In the genomic region with DNA sequence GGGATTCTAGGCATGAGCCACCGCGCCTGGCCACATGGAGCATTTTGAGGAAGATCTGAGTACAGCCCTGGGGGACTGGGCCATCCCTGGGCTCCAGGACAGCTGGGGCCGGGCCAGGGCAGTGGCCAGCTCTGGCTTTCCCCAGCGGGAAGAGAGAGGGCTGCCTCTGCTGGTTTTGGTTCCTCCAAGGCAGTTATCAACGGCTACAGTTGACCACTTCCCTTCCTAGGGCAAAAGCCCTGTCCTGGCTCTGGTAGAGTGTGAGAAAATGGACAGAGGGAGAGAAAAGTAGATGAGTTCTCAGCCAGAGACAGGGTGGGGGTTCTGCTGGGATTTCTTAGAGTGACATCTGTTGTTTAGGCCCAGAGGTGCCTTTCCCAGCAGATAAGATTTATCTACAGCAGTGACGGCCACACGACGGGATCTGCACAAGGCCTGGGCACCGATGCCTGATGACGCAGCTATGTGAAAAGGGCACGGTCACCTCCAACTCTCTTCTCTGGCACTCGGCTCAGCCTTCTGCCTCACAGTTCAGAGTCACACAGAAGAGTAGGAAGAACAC, we compare ENCODE assay signal across 11 cellular contexts. TPM values are rescaled to one million over a fixed set of nuclear protein-coding genes. Genes with fewer than 3 reads are reported as not detected.
A peak's percentile ranks its signal among the peaks of the same experiment; 100 is the strongest.
DNase-seq lines count a peak whose midpoint lies in the region; ATAC-seq and TF ChIP-seq lines count a peak whose summit lies in the region.
"Had no signal": no experiment of that assay in that cellular context is flagged by ENCODE, and none has a peak within 500 bp of the region (broad histone marks: within the 10 kb centered on the region; RNA-seq: fewer than 3 reads in every experiment).

No MANE protein-coding gene starts in this region.

- peaks cover 10% of the 10 kb centered on the region for H3K27me3 Mint-ChIP-seq in GM23338 (ENCODE audit: insufficient read depth, low read depth, poor library complexity)

- ATAC-seq in GM23338 (no peak), GM19452 (IDR thresholded peaks at IDR 0.05; ENCODE audit: unreplicated experiment) (no peak), HG03342 (IDR thresholded peaks at IDR 0.05; ENCODE audit: unreplicated experiment) (no peak)
- ATAC-seq: activated T-cell treated with anti-CD3 and anti-CD28 coated beads, Interleukin-2, amount 50 U/mL, for 72 hours had no signal

- H2AFZ ChIP-seq in GM23338 = peak overlapping the region; percentile 63
- H2AFZ ChIP-seq: PC-9 had no signal

- no peaks in the 10 kb centered on the region for H3K36me3 ChIP-seq in GM23338 (ENCODE audit: insufficient read depth)
- no peaks in the 10 kb centered on the region for H3K36me3 ChIP-seq in sigmoid colon
- H3K36me3 ChIP-seq: thoracic aorta had no signal

- no peak overlapping the region for H3K4me2 ChIP-seq in GM23338
- H3K4me2 ChIP-seq: PC-9 had no signal

- H3K79me2 ChIP-seq in GM23338 (replicated peaks; ENCODE audit: insufficient read depth) = no peaks in the 10 kb centered on the region

- H3K27ac ChIP-seq in GM23338 (ENCODE audit: low read depth) = no peak overlapping the region
- H3K27ac ChIP-seq in sigmoid colon = peak overlapping the region in 2 of 4 donors; percentile 32 to 51
- H3K27ac ChIP-seq: PC-9 had no signal

- peaks cover 6% of the 10 kb centered on the region; the same call in 1 of the 2 replicates for H3F3A ChIP-seq in GM23338 (replicated peaks; ENCODE audit: low read depth)

- no peak overlapping the region for H3K4me3 ChIP-seq in GM23338
- H3K4me3 ChIP-seq in sigmoid colon = no peak overlapping the region
- H3K4me3 ChIP-seq: PC-9, thoracic aorta had no signal

- H3K4me1 ChIP-seq in GM23338 (ENCODE audit: insufficient read depth) (peaks cover 8% of the 10 kb centered on the region), sigmoid colon (peaks cover 0 to 25% (median 10%) of the 10 kb centered on the region in 4 donors)

- no peaks in the 10 kb centered on the region; the same call in 2 of the 3 replicates for H3K36me3 Mint-ChIP-seq in GM23338 (ENCODE audit: low read depth)

- H3K4me1 Mint-ChIP-seq in GM23338 = peaks cover 14% of the 10 kb centered on the region

- no peak overlapping the region for H3K27ac Mint-ChIP-seq in GM23338
- H3K27ac Mint-ChIP-seq: activated T-cell treated with anti-CD3 and anti-CD28 coated beads, Interleukin-2, amount 50 U/mL, for 72 hours had no signal

- no peaks in the 10 kb centered on the region for H3K9me3 Mint-ChIP-seq in GM23338
- H3K9me3 Mint-ChIP-seq: activated T-cell treated with anti-CD3 and anti-CD28 coated beads, Interleukin-2, amount 50 U/mL, for 72 hours had no signal

- no peaks in the 10 kb centered on the region for H3K9me2 ChIP-seq in GM23338 (ENCODE audit: insufficient read depth)

- no peaks in the 10 kb centered on the region for H3K9me3 ChIP-seq in sigmoid colon
- H3K9me3 ChIP-seq: thoracic aorta had no signal

- H3K4me3 Mint-ChIP-seq in GM23338 = no peak overlapping the region
- H3K4me3 Mint-ChIP-seq: activated T-cell treated with anti-CD3 and anti-CD28 coated beads, Interleukin-2, amount 50 U/mL, for 72 hours had no signal

- DNase-seq in GM23338 (ENCODE audit: low spot score) (no peak), UCSD-AML1 (lab: John Stamatoyannopoulos, UW; ENCODE audit: unreplicated experiment) (peak; percentile 28), hippocampal formation (lab: John Stamatoyannopoulos, UW) (peak; percentile 15 to 54), sigmoid colon (peak; percentile 70), NCI-H524 treated with DMSO at 0.1 percent for 48 hours (lab: John Stamatoyannopoulos, UW) (no peak), middle frontal gyrus (ENCODE audit: extremely low spot score, low spot score) (no peak)
- DNase-seq: activated T-cell treated with anti-CD3 and anti-CD28 coated beads, Interleukin-2, amount 50 U/mL, for 72 hours; PC-9 had no signal

- 81 to 85% methylated on average over 12 of the region's 12 CpGs for WGBS in sigmoid colon, 2 donors

- no peak for TF ChIP-seq CTCF in GM23338 (conservative IDR thresholded peaks at IDR 0.05; ENCODE audit: low read depth in 2 of 2)
- TF ChIP-seq CTCF in sigmoid colon (IDR thresholded peaks at IDR 0.05) = no peak

- H3K27me3 ChIP-seq in GM23338 (ENCODE audit: insufficient read depth) (no peaks in the 10 kb centered on the region), sigmoid colon (no peaks in the 10 kb centered on the region)

- intact Hi-C loops in sigmoid colon (cut with DNase I) = no loop called here

- no peak for TF ChIP-seq POLR2A in sigmoid colon (IDR thresholded peaks at IDR 0.05)

- no peak for TF ChIP-seq EP300 in sigmoid colon (IDR thresholded peaks at IDR 0.05)

- no peaks in the 10 kb centered on the region for H4K20me1 ChIP-seq in GM23338 (replicated peaks; ENCODE audit: insufficient read depth)

TF ChIP-seq in GM23338, 12 proteins besides CTCF, POLR2A, EP300 and RAD21 (continues in another document):
- no peak for TF ChIP-seq JUNB (IDR thresholded peaks at IDR 0.05; ENCODE audit: unreplicated experiment)
- TF ChIP-seq EZH2phosphoT487 (IDR thresholded peaks at IDR 0.05; ENCODE audit: unreplicated experiment) = no peak
- no peak for TF ChIP-seq STAT1 (IDR thresholded peaks at IDR 0.05; ENCODE audit: unreplicated experiment)
- TF ChIP-seq CREB1 (CRISPR knock-in tag; IDR thresholded peaks at IDR 0.05; ENCODE audit: low read depth) = no peak
- TF ChIP-seq ZNF114 (CRISPR knock-in tag; IDR thresholded peaks at IDR 0.05) = no peak
- no peak for TF ChIP-seq POLR2AphosphoS5 (IDR thresholded peaks at IDR 0.05; ENCODE audit: low read depth)
- TF ChIP-seq, protein P1, sequence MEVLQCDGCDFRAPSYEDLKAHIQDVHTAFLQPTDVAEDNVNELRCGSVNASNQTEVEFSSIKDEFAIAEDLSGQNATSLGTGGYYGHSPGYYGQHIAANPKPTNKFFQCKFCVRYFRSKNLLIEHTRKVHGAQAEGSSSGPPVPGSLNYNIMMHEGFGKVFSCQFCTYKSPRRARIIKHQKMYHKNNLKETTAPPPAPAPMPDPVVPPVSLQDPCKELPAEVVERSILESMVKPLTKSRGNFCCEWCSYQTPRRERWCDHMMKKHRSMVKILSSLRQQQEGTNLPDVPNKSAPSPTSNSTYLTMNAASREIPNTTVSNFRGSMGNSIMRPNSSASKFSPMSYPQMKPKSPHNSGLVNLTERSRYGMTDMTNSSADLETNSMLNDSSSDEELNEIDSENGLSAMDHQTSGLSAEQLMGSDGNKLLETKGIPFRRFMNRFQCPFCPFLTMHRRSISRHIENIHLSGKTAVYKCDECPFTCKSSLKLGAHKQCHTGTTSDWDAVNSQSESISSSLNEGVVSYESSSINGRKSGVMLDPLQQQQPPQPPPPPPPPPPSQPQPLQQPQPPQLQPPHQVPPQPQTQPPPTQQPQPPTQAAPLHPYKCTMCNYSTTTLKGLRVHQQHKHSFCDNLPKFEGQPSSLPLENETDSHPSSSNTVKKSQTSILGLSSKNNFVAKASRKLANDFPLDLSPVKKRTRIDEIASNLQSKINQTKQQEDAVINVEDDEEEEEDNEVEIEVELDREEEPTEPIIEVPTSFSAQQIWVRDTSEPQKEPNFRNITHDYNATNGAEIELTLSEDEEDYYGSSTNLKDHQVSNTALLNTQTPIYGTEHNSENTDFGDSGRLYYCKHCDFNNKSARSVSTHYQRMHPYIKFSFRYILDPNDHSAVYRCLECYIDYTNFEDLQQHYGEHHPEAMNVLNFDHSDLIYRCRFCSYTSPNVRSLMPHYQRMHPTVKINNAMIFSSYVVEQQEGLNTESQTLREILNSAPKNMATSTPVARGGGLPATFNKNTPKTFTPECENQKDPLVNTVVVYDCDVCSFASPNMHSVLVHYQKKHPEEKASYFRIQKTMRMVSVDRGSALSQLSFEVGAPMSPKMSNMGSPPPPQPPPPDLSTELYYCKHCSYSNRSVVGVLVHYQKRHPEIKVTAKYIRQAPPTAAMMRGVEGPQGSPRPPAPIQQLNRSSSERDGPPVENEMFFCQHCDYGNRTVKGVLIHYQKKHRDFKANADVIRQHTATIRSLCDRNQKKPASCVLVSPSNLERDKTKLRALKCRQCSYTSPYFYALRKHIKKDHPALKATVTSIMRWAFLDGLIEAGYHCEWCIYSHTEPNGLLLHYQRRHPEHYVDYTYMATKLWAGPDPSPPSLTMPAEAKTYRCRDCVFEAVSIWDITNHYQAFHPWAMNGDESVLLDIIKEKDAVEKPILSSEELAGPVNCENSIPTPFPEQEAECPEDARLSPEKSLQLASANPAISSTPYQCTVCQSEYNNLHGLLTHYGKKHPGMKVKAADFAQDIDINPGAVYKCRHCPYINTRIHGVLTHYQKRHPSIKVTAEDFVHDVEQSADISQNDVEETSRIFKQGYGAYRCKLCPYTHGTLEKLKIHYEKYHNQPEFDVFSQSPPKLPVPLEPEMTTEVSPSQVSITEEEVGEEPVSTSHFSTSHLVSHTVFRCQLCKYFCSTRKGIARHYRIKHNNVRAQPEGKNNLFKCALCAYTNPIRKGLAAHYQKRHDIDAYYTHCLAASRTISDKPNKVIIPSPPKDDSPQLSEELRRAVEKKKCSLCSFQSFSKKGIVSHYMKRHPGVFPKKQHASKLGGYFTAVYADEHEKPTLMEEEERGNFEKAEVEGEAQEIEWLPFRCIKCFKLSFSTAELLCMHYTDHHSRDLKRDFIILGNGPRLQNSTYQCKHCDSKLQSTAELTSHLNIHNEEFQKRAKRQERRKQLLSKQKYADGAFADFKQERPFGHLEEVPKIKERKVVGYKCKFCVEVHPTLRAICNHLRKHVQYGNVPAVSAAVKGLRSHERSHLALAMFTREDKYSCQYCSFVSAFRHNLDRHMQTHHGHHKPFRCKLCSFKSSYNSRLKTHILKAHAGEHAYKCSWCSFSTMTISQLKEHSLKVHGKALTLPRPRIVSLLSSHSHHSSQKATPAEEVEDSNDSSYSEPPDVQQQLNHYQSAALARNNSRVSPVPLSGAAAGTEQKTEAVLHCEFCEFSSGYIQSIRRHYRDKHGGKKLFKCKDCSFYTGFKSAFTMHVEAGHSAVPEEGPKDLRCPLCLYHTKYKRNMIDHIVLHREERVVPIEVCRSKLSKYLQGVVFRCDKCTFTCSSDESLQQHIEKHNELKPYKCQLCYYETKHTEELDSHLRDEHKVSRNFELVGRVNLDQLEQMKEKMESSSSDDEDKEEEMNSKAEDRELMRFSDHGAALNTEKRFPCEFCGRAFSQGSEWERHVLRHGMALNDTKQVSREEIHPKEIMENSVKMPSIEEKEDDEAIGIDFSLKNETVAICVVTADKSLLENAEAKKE (CRISPR knock-in tag; IDR thresholded peaks at IDR 0.05) = no peak

RNA-seq across cellular contexts. Expression of gene HVCN1, which starts 5.5 kb away (rescaled TPM):
- 10.7 and 11.8 TPM in 2 replicates for total RNA-seq in GM23338 (2014; rRNA removed; shearing (Covaris generic))
- 10.1 and 10.4 TPM in 2 replicates for polyA plus RNA-seq in GM23338 (2016; fragmentation: Nextera tagmentation; extraction: Ambion mirVana)
- total RNA-seq in sigmoid colon = 1 to 10 TPM; 3.8 to 9.7 (median 6.6) TPM
- 10 to 100 TPM in 1 of 3 donors, 1 to 10 TPM in 2; 1.8 to 26.3 (median 4.2) TPM for polyA plus RNA-seq in sigmoid colon

RNA-seq across cellular contexts. Expression of gene PPP1CC, which starts 48.3 kb away (rescaled TPM):
- 501 and 577 TPM in 2 replicates for total RNA-seq in GM23338 (2014; rRNA removed; shearing (Covaris generic))
- polyA plus RNA-seq in GM23338 (2016; fragmentation: Nextera tagmentation; extraction: Ambion mirVana) (272 and 276 TPM in 2 replicates), sigmoid colon (100 to 1,000 TPM; 107 to 272 (median 153) TPM)
- total RNA-seq in sigmoid colon = 100 to 1,000 TPM; 140 to 208 (median 171) TPM

Comparison
In these comparisons a context has a peak if more than half of its experiments do, and no peak if none do; other contexts are left out.
1. DNase-seq: peak in UCSD-AML1 (single experiment), hippocampal formation (2 of 2) and sigmoid colon (single experiment); none in GM23338 (single experiment), NCI-H524 treated with DMSO at 0.1 percent for 48 hours (single experiment) and middle frontal gyrus (single experiment).